ENCODE assay signal across 8 cellular contexts in the genomic region with DNA sequence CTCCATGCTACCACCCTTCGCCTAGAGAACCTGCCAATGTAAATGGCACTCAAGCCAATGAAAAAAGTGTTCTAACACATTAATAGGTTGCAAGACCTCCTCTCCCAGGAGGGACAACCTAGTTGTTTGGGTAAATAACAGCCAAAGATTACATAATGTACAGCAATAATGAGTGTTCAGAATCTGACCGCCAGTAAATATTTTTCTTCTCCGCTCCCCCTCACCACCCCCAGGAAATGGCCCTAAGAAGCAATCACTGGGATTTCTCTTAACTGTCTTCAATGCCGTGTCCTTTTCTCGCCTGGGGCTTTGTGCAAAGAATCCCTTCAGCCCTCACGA. TPM values are rescaled to one million over a fixed set of nuclear protein-coding genes. Genes with fewer than 3 reads are reported as not detected.
DNase-seq lines count a peak whose midpoint lies in the region; ATAC-seq, FAIRE-seq and TF ChIP-seq lines count a peak whose summit lies in the region.

No MANE protein-coding gene starts in this region.

- no peaks in the 10 kb centered on the region for H3K27me3 Mint-ChIP-seq in astrocyte (ENCODE audit: low read depth, unreplicated experiment)

- FAIRE-seq in astrocyte (lab: Jason Lieb, UNC), result no peak

- no peaks in the 10 kb centered on the region for H3K27me3 ChIP-seq in astrocyte (ENCODE audit: insufficient read depth, low read length)
- no peaks in the 10 kb centered on the region for H3K27me3 ChIP-seq in thyroid gland

- no peak for TF ChIP-seq CTCF in astrocyte (IDR thresholded peaks at IDR 0.05; ENCODE audit: insufficient read depth, low read depth, low read length)
- TF ChIP-seq CTCF in thyroid gland (IDR thresholded peaks at IDR 0.05), result no peak

- H3K36me3 ChIP-seq in ES-I3 (ENCODE audit: insufficient read depth, low read length), result no peaks in the 10 kb centered on the region
- no peaks in the 10 kb centered on the region for H3K36me3 ChIP-seq in astrocyte (ENCODE audit: insufficient read depth, low read length)
- H3K36me3 ChIP-seq in thyroid gland, result no peaks in the 10 kb centered on the region

- ATAC-seq in left lobe of liver (peak; percentile 52), GM19455 (IDR thresholded peaks at IDR 0.05; ENCODE audit: unreplicated experiment) (no peak), HG02623 (IDR thresholded peaks at IDR 0.05; ENCODE audit: unreplicated experiment) (no peak)

- peak overlapping the region; percentile 98 for H2AFZ ChIP-seq in astrocyte (ENCODE audit: low read depth, low read length)

- intact Hi-C loops in thyroid gland (cut with DNase I), result loop anchor here (10.0 kb wide), 2 partner anchors 94 to 356 kb away; no protein-coding TSS in a partner anchor

- peak overlapping the region; percentile 100 for H3K4me3 Mint-ChIP-seq in astrocyte (ENCODE audit: unreplicated experiment)

- 1 to 2% methylated on average over 6 of the region's 6 CpGs for WGBS in thyroid gland, 2 donors

- H3K9ac ChIP-seq in ES-I3 (ENCODE audit: low read depth, low read length) (peak overlapping the region; percentile 69), astrocyte (ENCODE audit: low read length) (peak overlapping the region; percentile 96)

- peak overlapping the region; percentile 98 for H3K27ac Mint-ChIP-seq in astrocyte (ENCODE audit: unreplicated experiment)

- no peaks in the 10 kb centered on the region for H3K36me3 Mint-ChIP-seq in astrocyte (ENCODE audit: low read depth, unreplicated experiment)

- H3K9me3 ChIP-seq in ES-I3 (ENCODE audit: control insufficient read depth, insufficient read depth, low read length), result no peaks in the 10 kb centered on the region
- H3K9me3 ChIP-seq in astrocyte (ENCODE audit: insufficient read depth, low read depth, low read length), result no peaks in the 10 kb centered on the region
- no peaks in the 10 kb centered on the region for H3K9me3 ChIP-seq in thyroid gland

- TF ChIP-seq POLR2A in thyroid gland (IDR thresholded peaks at IDR 0.05), result no peak

- no peaks in the 10 kb centered on the region for H3K9me3 Mint-ChIP-seq in astrocyte (ENCODE audit: unreplicated experiment)

- no peaks in the 10 kb centered on the region for H3K4me1 ChIP-seq in ES-I3 (ENCODE audit: insufficient read depth, low read length)
- peaks cover 5% of the 10 kb centered on the region for H3K4me1 ChIP-seq in astrocyte (ENCODE audit: insufficient read depth, low read length)
- peaks cover 23 to 34% of the 10 kb centered on the region in 2 donors for H3K4me1 ChIP-seq in thyroid gland

- H3K4me1 Mint-ChIP-seq in astrocyte (ENCODE audit: low read depth, unreplicated experiment), result peaks cover 8% of the 10 kb centered on the region

- peaks cover 93% of the 10 kb centered on the region for H3K79me2 ChIP-seq in astrocyte (ENCODE audit: insufficient read depth, low read length)

- peak overlapping the region; percentile 97 for H3K4me3 ChIP-seq in astrocyte (ENCODE audit: insufficient read depth, low read depth, low read length)
- peak overlapping the region; percentile 36 to 87 (median 38) for H3K4me3 ChIP-seq in thyroid gland (replicated peaks in 1 of 3)

- peak; percentile 1 for DNase-seq in LHCN-M2 (ENCODE audit: low read depth)
- DNase-seq in astrocyte (ENCODE audit: low read depth), result no peak
- no peak for DNase-seq in left lobe of liver (ENCODE audit: low spot score)
- DNase-seq in thyroid gland, result no peak
- DNase-seq in NCI-H128 (lab: John Stamatoyannopoulos, UW; ENCODE audit: unreplicated experiment), result no peak

- H4K20me1 ChIP-seq in astrocyte (ENCODE audit: insufficient read depth, low read length), result peaks cover 28% of the 10 kb centered on the region

- H3K4me2 ChIP-seq in astrocyte (ENCODE audit: low read length), result peak overlapping the region; percentile 91

- H3K27ac ChIP-seq in astrocyte (ENCODE audit: low read depth, low read length) (peak overlapping the region; percentile 98), thyroid gland (peak overlapping the region; percentile 81 to 90 (median 86))

RNA-seq across cellular contexts. Expression of gene HYCC2, which starts 0.5 kb away (rescaled TPM):
- 3.6 and 3.7 TPM in 2 replicates for total RNA-seq in LHCN-M2 (2014; rRNA removed)
- polyA plus RNA-seq in LHCN-M2 (2012), result 1.8 TPM
- 21.2 and 21.8 TPM in 2 replicates for total RNA-seq in astrocyte
- 12.1 TPM for total RNA-seq in left lobe of liver
- 10 to 100 TPM; 19.8 to 32.0 (median 26.0) TPM for total RNA-seq in thyroid gland

RNA-seq across cellular contexts. Expression of gene NDUFB3, which starts 0.9 kb away (rescaled TPM):
- total RNA-seq in LHCN-M2 (2014; rRNA removed), result 89.9 and 127 TPM in 2 replicates
- polyA plus RNA-seq in LHCN-M2 (2012), result 168 TPM
- 110 and 115 TPM in 2 replicates for total RNA-seq in astrocyte
- 51.8 TPM for total RNA-seq in left lobe of liver
- total RNA-seq in thyroid gland, result 10 to 100 TPM; 42.4 to 95.2 (median 86.5) TPM

RNA-seq across cellular contexts. Expression of gene CFLAR, which starts 45.0 kb away (rescaled TPM):
- total RNA-seq in LHCN-M2 (2014; rRNA removed) (47.7 and 50.0 TPM in 2 replicates), astrocyte (34.9 and 47.5 TPM in 2 replicates), left lobe of liver (73.7 TPM), thyroid gland (100 to 1,000 TPM; 157 to 492 (median 249) TPM)
- 37.6 TPM for polyA plus RNA-seq in LHCN-M2 (2012)
